ENCODE assay signal across 28 cellular contexts in genomic region chr1:158200509-158200908, GRCh38. TPM values are rescaled to one million over a fixed set of nuclear protein-coding genes. Genes with fewer than 3 reads are reported as not detected.
"Had no signal": no experiment of that assay in that cellular context is flagged by ENCODE, and none has a peak within 500 bp of the region (broad histone marks: within the 10 kb centered on the region; RNA-seq: fewer than 3 reads in every experiment).

No MANE protein-coding gene starts in this region.

- H2AFZ ChIP-seq: PC-9 had no signal

- H3K27ac Mint-ChIP-seq: activated B cell treated with CpG ODN at 0.5 μM for 24 hours; activated CD4-positive, alpha-beta T cell treated with anti-CD3 and anti-CD28 coated beads, Interleukin-2, amount 10 ng/mL, durations not matched to agents 24 days and 14 days; activated CD8-positive, alpha-beta memory T cell treated with anti-CD3 and anti-CD28 coated beads, Interleukin-2, amount 10 ng/mL, durations not matched to agents 7 days and 5 days; activated naive CD4-positive, alpha-beta T cell treated with anti-CD3 and anti-CD28 coated beads, Interleukin-2, amount 50 U/mL, for 72 hours; activated naive CD8-positive, alpha-beta T cell treated with anti-CD3 and anti-CD28 coated beads, Interleukin-2, amount 50 U/mL, for 24 hours; activated T-cell treated with anti-CD3 and anti-CD28 coated beads, Interleukin-2, amount 50 U/mL, for 24 hours; activated T-helper 1 cell treated with anti-CD3 and anti-CD28 coated beads, Interleukin-12 subunit alpha, Interleukin-12 subunit beta, Interleukin-2, Interleukin-4 antibody, amounts not matched to agents 30 ng/mL and 10 ng/mL and 1 ng/mL, durations not matched to agents 14 hours and 24 hours and 36 hours; T-helper 1 cell treated with Interleukin-12 subunit alpha and Interleukin-12 subunit beta and Interleukin-4 antibody, amounts not matched to agents 30 μg/mL and 1 μg/mL, for 36 hours had no signal

- H3K36me3 Mint-ChIP-seq: activated naive CD4-positive, alpha-beta T cell treated with anti-CD3 and anti-CD28 coated beads, Interleukin-2, amount 50 U/mL, for 72 hours had no signal

- H3K4me3 Mint-ChIP-seq: activated B cell treated with CpG ODN at 0.5 μM for 24 hours; activated CD4-positive, alpha-beta T cell treated with anti-CD3 and anti-CD28 coated beads, Interleukin-2, amount 10 ng/mL, durations not matched to agents 24 days and 14 days; activated CD8-positive, alpha-beta memory T cell treated with anti-CD3 and anti-CD28 coated beads, Interleukin-2, amount 10 ng/mL, durations not matched to agents 7 days and 5 days; activated naive CD8-positive, alpha-beta T cell treated with anti-CD3 and anti-CD28 coated beads, Interleukin-2, amount 50 U/mL, for 24 hours; activated T-cell treated with anti-CD3 and anti-CD28 coated beads, Interleukin-2, amount 50 U/mL, for 24 hours; activated T-helper 1 cell treated with anti-CD3 and anti-CD28 coated beads, Interleukin-12 subunit alpha, Interleukin-12 subunit beta, Interleukin-2, Interleukin-4 antibody, amounts not matched to agents 30 ng/mL and 10 ng/mL and 1 ng/mL, durations not matched to agents 14 hours and 24 hours and 36 hours; T-helper 1 cell treated with Interleukin-12 subunit alpha and Interleukin-12 subunit beta and Interleukin-4 antibody, amounts not matched to agents 30 μg/mL and 1 μg/mL, for 36 hours had no signal

- H3K36me3 ChIP-seq: ascending aorta, MG63 had no signal

- H3K27ac ChIP-seq: ascending aorta, PC-9 had no signal

- ATAC-seq: activated CD8-positive, alpha-beta memory T cell treated with anti-CD3 and anti-CD28 coated beads, Interleukin-2, amount 10 ng/mL, durations not matched to agents 7 days and 5 days; activated naive CD4-positive, alpha-beta T cell treated with anti-CD3 and anti-CD28 coated beads, Interleukin-2, amount 50 U/mL, for 72 hours; activated naive CD8-positive, alpha-beta T cell treated with anti-CD3 and anti-CD28 coated beads, Interleukin-2, amount 50 U/mL, for 24 hours had no signal

- H3K9me3 Mint-ChIP-seq: activated CD4-positive, alpha-beta T cell treated with anti-CD3 and anti-CD28 coated beads, Interleukin-2, amount 10 ng/mL, durations not matched to agents 24 days and 14 days; activated naive CD4-positive, alpha-beta T cell treated with anti-CD3 and anti-CD28 coated beads, Interleukin-2, amount 50 U/mL, for 72 hours; activated naive CD8-positive, alpha-beta T cell treated with anti-CD3 and anti-CD28 coated beads, Interleukin-2, amount 50 U/mL, for 24 hours; activated T-cell treated with anti-CD3 and anti-CD28 coated beads, Interleukin-2, amount 50 U/mL, for 24 hours; activated T-helper 1 cell treated with anti-CD3 and anti-CD28 coated beads, Interleukin-12 subunit alpha, Interleukin-12 subunit beta, Interleukin-2, Interleukin-4 antibody, amounts not matched to agents 30 ng/mL and 10 ng/mL and 1 ng/mL, durations not matched to agents 14 hours and 24 hours and 36 hours; T-helper 1 cell treated with Interleukin-12 subunit alpha and Interleukin-12 subunit beta and Interleukin-4 antibody, amounts not matched to agents 30 μg/mL and 1 μg/mL, for 36 hours had no signal

- H3K4me2 ChIP-seq: PC-9 had no signal

- FAIRE-seq: bronchial epithelial cell had no signal

- H3K4me1 ChIP-seq: ascending aorta, body of pancreas had no signal

- H3K9me3 ChIP-seq: ascending aorta, body of pancreas, MG63 had no signal

- H3K4me3 ChIP-seq: ascending aorta, body of pancreas, MG63, PC-9 had no signal

- H3K27me3 ChIP-seq: ascending aorta, body of pancreas had no signal

- H3K27me3 Mint-ChIP-seq: activated B cell treated with CpG ODN at 0.5 μM for 24 hours had no signal

- DNase-seq: activated B cell treated with CpG ODN at 0.5 μM for 24 hours; activated CD4-positive, alpha-beta T cell treated with anti-CD3 and anti-CD28 coated beads for 1 hour; activated CD4-positive, alpha-beta T cell treated with anti-CD3 and anti-CD28 coated beads, Interleukin-2, amount 10 ng/mL, durations not matched to agents 24 days and 14 days; activated CD4-positive, alpha-beta T cell treated with anti-CD3 and anti-CD28 coated beads, Interleukin-2, amount 50 U/mL, for 48 hours; activated CD8-positive, alpha-beta memory T cell treated with anti-CD3 and anti-CD28 coated beads, Interleukin-2, amount 10 ng/mL, durations not matched to agents 7 days and 5 days; activated effector memory CD4-positive, alpha-beta T cell treated with Interleukin-2 at 50 U/mL for 16 hours; activated naive CD4-positive, alpha-beta T cell; activated naive CD8-positive, alpha-beta T cell treated with anti-CD3 and anti-CD28 coated beads, Interleukin-2, amount 50 U/mL, for 24 hours; activated T-cell treated with anti-CD3 and anti-CD28 coated beads, Interleukin-2, amount 50 U/mL, for 24 hours; amniotic stem cell; central memory CD4-positive, alpha-beta T cell; MG63; NCI-H1092 treated with DMSO at 0.1 percent for 48 hours; NCI-H1436 treated with DMSO at 0.1 percent for 48 hours; NCI-H187; NCI-H2081; NCI-H510A treated with DMSO at 0.1 percent for 48 hours; PC-9; SHP77 treated with DMSO at 0.1 percent for 48 hours had no signal

RNA-seq across cellular contexts. Expression of gene CD1D, which starts 19.8 kb away (rescaled TPM):
- total RNA-seq: activated CD4-positive, alpha-beta T cell treated with anti-CD3 and anti-CD28 coated beads, Interleukin-2, amount 10 ng/mL, durations not matched to agents 24 days and 14 days; activated CD8-positive, alpha-beta memory T cell treated with anti-CD3 and anti-CD28 coated beads, Interleukin-2, amount 10 ng/mL, durations not matched to agents 7 days and 5 days; activated naive CD4-positive, alpha-beta T cell treated with anti-CD3 and anti-CD28 coated beads, Interleukin-2, amount 50 U/mL, for 72 hours; activated T-helper 1 cell treated with anti-CD3 and anti-CD28 coated beads, Interleukin-12 subunit alpha, Interleukin-12 subunit beta, Interleukin-2, Interleukin-4 antibody, amounts not matched to agents 30 ng/mL and 10 ng/mL and 1 ng/mL, durations not matched to agents 14 hours and 24 hours and 36 hours; ascending aorta; chondrocyte; PC-9; SK-MEL-5 had no signal

RNA-seq across cellular contexts. Expression of gene CD1A, which starts 53.7 kb away (rescaled TPM):
- total RNA-seq: activated CD8-positive, alpha-beta memory T cell treated with anti-CD3 and anti-CD28 coated beads, Interleukin-2, amount 10 ng/mL, durations not matched to agents 7 days and 5 days; activated T-helper 1 cell treated with anti-CD3 and anti-CD28 coated beads, Interleukin-12 subunit alpha, Interleukin-12 subunit beta, Interleukin-2, Interleukin-4 antibody, amounts not matched to agents 30 ng/mL and 10 ng/mL and 1 ng/mL, durations not matched to agents 14 hours and 24 hours and 36 hours; ascending aorta; body of pancreas; bronchial epithelial cell; chondrocyte; LHCN-M2; PC-9; SK-MEL-5 had no signal
